In genomic region chr12:104166465-104166864, GRCh38 we compare ENCODE assay signal across 25 cellular contexts. TPM values are rescaled to one million over a fixed set of nuclear protein-coding genes. Genes with fewer than 3 reads are reported as not detected.
A peak's percentile ranks its signal among the peaks of the same experiment; 100 is the strongest.
DNase-seq lines count a peak whose midpoint lies in the region; ATAC-seq and TF ChIP-seq lines count a peak whose summit lies in the region.
"Had no signal": no experiment of that assay in that cellular context is flagged by ENCODE, and none has a peak within 500 bp of the region (broad histone marks: within the 10 kb centered on the region; RNA-seq: fewer than 3 reads in every experiment).

No MANE protein-coding gene starts in this region.

- 59 to 72% (median 69%) methylated on average over 6 of the region's 6 CpGs for WGBS in ovary, 3 donors

- H3K4me1 ChIP-seq in left lung, result peaks cover 0 to 5% of the 10 kb centered on the region in 2 donors
- H3K4me1 ChIP-seq in ovary (ENCODE audit: insufficient read depth), result no peaks in the 10 kb centered on the region

- TF ChIP-seq CTCF in left lung (IDR thresholded peaks at IDR 0.05), result no peak
- no peak for TF ChIP-seq CTCF in ovary (IDR thresholded peaks at IDR 0.05)

- H3K4me3 ChIP-seq in left lung (no peak overlapping the region), ovary (no peak overlapping the region)
- H3K4me3 ChIP-seq: BLaER1 treated with 17β-estradiol and CSF1 and Interleukin-3, amounts not matched to agents 10 nM and 100 nM; gastrocnemius medialis; skin epidermis had no signal

- no peak for TF ChIP-seq POLR2A in ovary (IDR thresholded peaks at IDR 0.05)

- no peaks in the 10 kb centered on the region for H3K9me3 ChIP-seq in left lung
- H3K9me3 ChIP-seq in ovary, result no peaks in the 10 kb centered on the region
- H3K9me3 ChIP-seq: gastrocnemius medialis, SK-N-SH had no signal

- intact Hi-C loops in Right ventricle myocardium inferior (cut with DNase I), result no loop called here
- intact Hi-C loops in cardiac septum (cut with DNase I), result no loop called here
- intact Hi-C loops in left lung (cut with DNase I), result no loop called here
- intact Hi-C loops in ovary (cut with DNase I), result no loop called here

- DNase-seq in Right ventricle myocardium inferior (ENCODE audit: missing footprints) (no peak), cardiac septum (ENCODE audit: low spot score) (no peak), fibroblast of peridontal ligament (ENCODE audit: extremely low read depth) (peak; percentile 35), left lung (peak in 1 of 2 donors; percentile 53), UCSD-AML1 (lab: John Stamatoyannopoulos, UW; ENCODE audit: unreplicated experiment) (no peak), NCI-H187 (lab: John Stamatoyannopoulos, UW) (no peak), ovary (no peak)
- no peak for DNase-seq in NK-92 treated with Interleukin-12 subunit alpha and Interleukin-12 subunit beta, amount 100 ng/mL, for 24 hours (lab: John Stamatoyannopoulos, UW)
- DNase-seq: DND-41; effector CD4-positive, alpha-beta T cell; gastrocnemius medialis; GOT3; islet precursor cell; NCI-H1436; NCI-H2171; NCI-H510A treated with DMSO at 0.1 percent for 48 hours; RPMI8226; SK-N-SH; trophoblast cell had no signal

- no peaks in the 10 kb centered on the region for H3K36me3 ChIP-seq in left lung
- no peaks in the 10 kb centered on the region for H3K36me3 ChIP-seq in ovary
- H3K36me3 ChIP-seq: BLaER1 treated with 17β-estradiol and CSF1 and Interleukin-3, amounts not matched to agents 10 nM and 100 nM; gastrocnemius medialis had no signal

- ATAC-seq in Right ventricle myocardium inferior (peak; percentile 84), left lung (peak; percentile 77)
- ATAC-seq: activated T-helper 17 cell treated with anti-CD3 and anti-CD28 coated beads, Interleukin-2, amount 50 U/mL, for 72 hours; gastrocnemius medialis had no signal

- H3K27me3 ChIP-seq in left lung (no peaks in the 10 kb centered on the region), ovary (no peaks in the 10 kb centered on the region)
- H3K27me3 ChIP-seq: BLaER1 treated with 17β-estradiol and CSF1 and Interleukin-3, amounts not matched to agents 10 nM and 100 nM; gastrocnemius medialis had no signal

- no peak for TF ChIP-seq EP300 in ovary (IDR thresholded peaks at IDR 0.05)

- H3K27ac ChIP-seq in left lung, result no peak overlapping the region
- no peak overlapping the region for H3K27ac ChIP-seq in ovary
- H3K27ac ChIP-seq: BLaER1 treated with 17β-estradiol and CSF1 and Interleukin-3, amounts not matched to agents 10 nM and 100 nM; epithelial cell of prostate; KMS-11; skin epidermis; VCaP had no signal

RNA-seq across cellular contexts. Expression of gene NFYB, which starts 28.5 kb away (rescaled TPM):
- total RNA-seq in Right ventricle myocardium inferior, result 39.8 TPM
- 31.1 TPM for total RNA-seq in cardiac septum
- 10 to 100 TPM; 25.0 to 29.8 TPM for total RNA-seq in left lung
- 10 to 100 TPM; 23.7 to 38.7 (median 29.5) TPM for total RNA-seq in ovary
- polyA plus RNA-seq in ovary, result 10 to 100 TPM; 25.4 to 39.1 TPM

RNA-seq across cellular contexts. Expression of gene TXNRD1, which starts 49.1 kb away (rescaled TPM):
- total RNA-seq in Right ventricle myocardium inferior (89.3 TPM), cardiac septum (121 TPM), left lung (100 to 1,000 TPM; 111 to 174 TPM), ovary (100 to 1,000 TPM in 2 of 7 donors, 10 to 100 TPM in 5; 70.5 to 157 (median 77.4) TPM)
- polyA plus RNA-seq in ovary, result 10 to 100 TPM; 45.0 to 86.9 TPM
